1 cellular context compared by ENCODE assay signal in the genomic region with DNA sequence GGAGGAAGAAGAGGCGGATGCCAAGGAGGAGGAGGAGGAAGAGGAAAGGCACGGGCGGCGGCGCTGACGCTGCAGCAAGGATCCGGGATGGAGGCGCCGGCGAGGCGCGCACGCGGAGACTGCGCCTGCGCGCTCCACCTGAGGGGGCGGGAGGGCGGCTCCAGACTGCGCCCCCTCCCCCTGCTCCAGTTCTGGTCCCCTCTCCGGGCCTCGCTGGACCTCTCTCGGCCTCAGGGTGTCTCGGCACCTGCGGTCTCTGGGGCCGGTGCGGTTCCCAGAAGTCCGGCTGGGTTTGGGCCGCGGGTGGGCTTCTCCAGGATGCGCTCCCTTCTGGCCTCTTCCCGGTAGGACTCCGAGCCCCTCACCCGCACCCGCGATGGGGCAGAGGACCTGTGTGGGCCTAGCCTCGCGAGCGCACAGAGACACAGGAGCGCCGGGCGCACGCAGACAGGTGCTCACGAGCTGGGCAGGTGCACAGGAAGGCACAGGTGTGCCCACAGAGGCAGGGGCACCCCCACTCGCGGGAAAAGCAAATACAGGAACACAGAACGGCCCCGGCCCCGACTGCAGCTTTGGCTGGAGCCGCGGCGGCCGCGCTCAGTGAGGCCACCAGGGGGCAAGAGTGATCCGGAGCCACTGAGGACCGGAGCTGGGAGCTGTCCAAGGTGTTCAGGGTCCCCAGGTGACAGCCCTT.
TF ChIP-seq lines count a peak whose summit lies in the region.

A gene with protein sequence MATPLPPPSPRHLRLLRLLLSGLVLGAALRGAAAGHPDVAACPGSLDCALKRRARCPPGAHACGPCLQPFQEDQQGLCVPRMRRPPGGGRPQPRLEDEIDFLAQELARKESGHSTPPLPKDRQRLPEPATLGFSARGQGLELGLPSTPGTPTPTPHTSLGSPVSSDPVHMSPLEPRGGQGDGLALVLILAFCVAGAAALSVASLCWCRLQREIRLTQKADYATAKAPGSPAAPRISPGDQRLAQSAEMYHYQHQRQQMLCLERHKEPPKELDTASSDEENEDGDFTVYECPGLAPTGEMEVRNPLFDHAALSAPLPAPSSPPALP (minus strand): TSS at position 84 of the 694 bp plus-strand sequence. CDS start 188 bp downstream, outside the sequence.

TF ChIP-seq in K562, 482 proteins besides CTCF, POLR2A, EP300 and RAD21 (continued from another document and continues in another):
- TF ChIP-seq ZBTB11 (CRISPR knock-in tag; IDR thresholded peaks at IDR 0.05) = no peak
- TF ChIP-seq SIN3A (IDR thresholded peaks at IDR 0.05; ENCODE audit: borderline replicate concordance in 2 of 2, control insufficient read depth in 1 of 2, low read depth in 2 of 2, low read length in 2 of 2) = peak; percentile 56 to 87; a peak in 2 of 4 replicates
- TF ChIP-seq SFPQ (IDR thresholded peaks at IDR 0.05; ENCODE audit: low read depth, low read length) = no peak
- TF ChIP-seq PHF20 (IDR thresholded peaks at IDR 0.05; ENCODE audit: partially characterized antibody) = no peak
- no peak for TF ChIP-seq TARDBP (IDR thresholded peaks at IDR 0.05)
- TF ChIP-seq ATF7 (IDR thresholded peaks at IDR 0.05) = no peak
- peak; percentile 45; the same call in 1 of the 2 replicates for TF ChIP-seq MTA3 (IDR thresholded peaks at IDR 0.05; ENCODE audit: borderline replicate concordance)
- TF ChIP-seq MAZ (CRISPR knock-in tag; conservative IDR thresholded peaks at IDR 0.05 in 1 of 2, IDR thresholded peaks at IDR 0.05 in 1 of 2) = peak in 1 of 2 experiments; percentile 77; a peak in 1 of 4 replicates
- no peak for TF ChIP-seq SAFB2 (IDR thresholded peaks at IDR 0.05; ENCODE audit: borderline replicate concordance, low read depth, low read length, severe bottlenecking)
- TF ChIP-seq, protein P1, sequence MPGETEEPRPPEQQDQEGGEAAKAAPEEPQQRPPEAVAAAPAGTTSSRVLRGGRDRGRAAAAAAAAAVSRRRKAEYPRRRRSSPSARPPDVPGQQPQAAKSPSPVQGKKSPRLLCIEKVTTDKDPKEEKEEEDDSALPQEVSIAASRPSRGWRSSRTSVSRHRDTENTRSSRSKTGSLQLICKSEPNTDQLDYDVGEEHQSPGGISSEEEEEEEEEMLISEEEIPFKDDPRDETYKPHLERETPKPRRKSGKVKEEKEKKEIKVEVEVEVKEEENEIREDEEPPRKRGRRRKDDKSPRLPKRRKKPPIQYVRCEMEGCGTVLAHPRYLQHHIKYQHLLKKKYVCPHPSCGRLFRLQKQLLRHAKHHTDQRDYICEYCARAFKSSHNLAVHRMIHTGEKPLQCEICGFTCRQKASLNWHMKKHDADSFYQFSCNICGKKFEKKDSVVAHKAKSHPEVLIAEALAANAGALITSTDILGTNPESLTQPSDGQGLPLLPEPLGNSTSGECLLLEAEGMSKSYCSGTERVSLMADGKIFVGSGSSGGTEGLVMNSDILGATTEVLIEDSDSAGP (CRISPR knock-in tag; IDR thresholded peaks at IDR 0.05) = no peak
- TF ChIP-seq PCBP2 (IDR thresholded peaks at IDR 0.05; ENCODE audit: low read depth, low read length, poor library complexity, severe bottlenecking) = no peak
- TF ChIP-seq OTX1 (CRISPR knock-in tag; IDR thresholded peaks at IDR 0.05) = no peak
- no peak for TF ChIP-seq FOXP4 (CRISPR knock-in tag; IDR thresholded peaks at IDR 0.05; ENCODE audit: borderline replicate concordance)
- TF ChIP-seq STAT5A (IDR thresholded peaks at IDR 0.05; ENCODE audit: borderline replicate concordance, low read length) = no peak
- no peak for TF ChIP-seq ZNF134 (CRISPR knock-in tag; conservative IDR thresholded peaks at IDR 0.05)
- no peak for TF ChIP-seq KDM2B (CRISPR knock-in tag; IDR thresholded peaks at IDR 0.05)
- TF ChIP-seq ZNF589 (CRISPR knock-in tag; IDR thresholded peaks at IDR 0.05; ENCODE audit: low read depth) = no peak
- TF ChIP-seq ARHGAP35 (IDR thresholded peaks at IDR 0.05; ENCODE audit: partially characterized antibody) = no peak
- no peak for TF ChIP-seq FOXJ3 (CRISPR knock-in tag; IDR thresholded peaks at IDR 0.05)
- no peak for TF ChIP-seq ZNF655 (CRISPR knock-in tag; IDR thresholded peaks at IDR 0.05)
- no peak for TF ChIP-seq ATF2 (CRISPR knock-in tag; IDR thresholded peaks at IDR 0.05)
- no peak for TF ChIP-seq RFX5 (IDR thresholded peaks at IDR 0.05; ENCODE audit: low read depth, low read length)
- no peak for TF ChIP-seq ZNF76 (CRISPR knock-in tag; IDR thresholded peaks at IDR 0.05; ENCODE audit: borderline replicate concordance)
- no peak for TF ChIP-seq ETV6 (IDR thresholded peaks at IDR 0.05; ENCODE audit: borderline replicate concordance in 1 of 2, low read depth in 2 of 2, low read length in 1 of 2)
- no peak for TF ChIP-seq ETV6 (CRISPR knock-in tag; IDR thresholded peaks at IDR 0.05; ENCODE audit: borderline replicate concordance)
- no peak for TF ChIP-seq COPS2 (conservative IDR thresholded peaks at IDR 0.05)
- TF ChIP-seq STAT5B (CRISPR knock-in tag; IDR thresholded peaks at IDR 0.05) = no peak
- no peak for TF ChIP-seq FOXK2 (conservative IDR thresholded peaks at IDR 0.05 in 1 of 2, IDR thresholded peaks at IDR 0.05 in 1 of 2; ENCODE audit: low read depth in 2 of 2)
- TF ChIP-seq, protein P2, sequence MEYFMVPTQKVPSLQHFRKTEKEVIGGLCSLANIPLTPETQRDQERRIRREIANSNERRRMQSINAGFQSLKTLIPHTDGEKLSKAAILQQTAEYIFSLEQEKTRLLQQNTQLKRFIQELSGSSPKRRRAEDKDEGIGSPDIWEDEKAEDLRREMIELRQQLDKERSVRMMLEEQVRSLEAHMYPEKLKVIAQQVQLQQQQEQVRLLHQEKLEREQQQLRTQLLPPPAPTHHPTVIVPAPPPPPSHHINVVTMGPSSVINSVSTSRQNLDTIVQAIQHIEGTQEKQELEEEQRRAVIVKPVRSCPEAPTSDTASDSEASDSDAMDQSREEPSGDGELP (CRISPR knock-in tag; IDR thresholded peaks at IDR 0.05; ENCODE audit: borderline replicate concordance) = peak; percentile 88
- peak; percentile 43; the same call in 1 of the 2 replicates for TF ChIP-seq THAP12 (CRISPR knock-in tag; IDR thresholded peaks at IDR 0.05)
- TF ChIP-seq FOXA1 (IDR thresholded peaks at IDR 0.05; ENCODE audit: borderline replicate concordance) = no peak
- no peak for TF ChIP-seq GABPB2 (CRISPR knock-in tag; conservative IDR thresholded peaks at IDR 0.05)
- TF ChIP-seq MAFF (IDR thresholded peaks at IDR 0.05; ENCODE audit: low read length) = no peak
- TF ChIP-seq THAP7 (CRISPR knock-in tag; IDR thresholded peaks at IDR 0.05) = no peak
- TF ChIP-seq U2AF2 (optimal IDR thresholded peaks at IDR 0.05; ENCODE audit: low read depth, low read length) = no peak
- TF ChIP-seq ZNF507 (tag; conservative IDR thresholded peaks at IDR 0.05) = no peak
- TF ChIP-seq MEF2D (tag; conservative IDR thresholded peaks at IDR 0.05; ENCODE audit: low read depth) = no peak
- TF ChIP-seq ZNF668 (CRISPR knock-in tag; IDR thresholded peaks at IDR 0.05) = no peak
- TF ChIP-seq HNRNPK (IDR thresholded peaks at IDR 0.05; ENCODE audit: low read depth, low read length, poor library complexity, severe bottlenecking) = no peak
- TF ChIP-seq CBX2 (IDR thresholded peaks at IDR 0.05; ENCODE audit: insufficient read depth, low read length, poor library complexity, severe bottlenecking) = no peak
- no peak for TF ChIP-seq GATAD2A (IDR thresholded peaks at IDR 0.05)
